Comparison of ENCODE assay signal across 14 cellular contexts in genomic region chr21:31668651-31669491, GRCh38. TPM values are rescaled to one million over a fixed set of nuclear protein-coding genes. Genes with fewer than 3 reads are reported as not detected.
DNase-seq lines count a peak whose midpoint lies in the region; ATAC-seq, FAIRE-seq and TF ChIP-seq lines count a peak whose summit lies in the region.
"Had no signal": no experiment of that assay in that cellular context is flagged by ENCODE, and none has a peak within 500 bp of the region (broad histone marks: within the 10 kb centered on the region; RNA-seq: fewer than 3 reads in every experiment).

No MANE protein-coding gene starts in this region.

- H3K27ac ChIP-seq in HUES48 (ENCODE audit: low read depth, low read length) = peak overlapping the region; percentile 60
- H3K27ac ChIP-seq: upper lobe of right lung had no signal

- no peak for DNase-seq in natural killer cell treated with Interleukin-12 subunit alpha and Interleukin-12 subunit beta and Interleukin-15 and Interleukin-18, amount 100 ng/mL, for 72 hours (ENCODE audit: low spot score)
- no peak for DNase-seq in natural killer cell
- peak; percentile 50 for DNase-seq in bronchial epithelial cell (ENCODE audit: low read depth)
- DNase-seq in erythroblast (lab: John Stamatoyannopoulos, UW) = no peak
- no peak for DNase-seq in NCI-H69 (lab: John Stamatoyannopoulos, UW)
- no peak for DNase-seq in AML-193 (lab: John Stamatoyannopoulos, UW)
- DNase-seq in superior temporal gyrus (ENCODE audit: extremely low spot score) = no peak
- DNase-seq: mesendoderm, NCI-H1417 treated with DMSO at 0.1 percent for 48 hours, upper lobe of right lung had no signal

- TF ChIP-seq POLR2A in erythroblast (IDR thresholded peaks at IDR 0.05; ENCODE audit: low read length) = no peak

- peaks cover 47% of the 10 kb centered on the region in 2 donors for H3K4me1 Mint-ChIP-seq in natural killer cell treated with Interleukin-12 subunit alpha and Interleukin-12 subunit beta and Interleukin-15 and Interleukin-18, amount 100 ng/mL, for 72 hours (ENCODE audit: low read depth in 2 of 2)
- peaks cover 23 to 26% of the 10 kb centered on the region in 2 donors for H3K4me1 Mint-ChIP-seq in natural killer cell

- H3K27ac Mint-ChIP-seq in natural killer cell treated with Interleukin-12 subunit alpha and Interleukin-12 subunit beta and Interleukin-15 and Interleukin-18, amount 100 ng/mL, for 72 hours = peak overlapping the region; percentile 83 to 86
- H3K27ac Mint-ChIP-seq in natural killer cell = peak overlapping the region in 1 of 2 donors; percentile 62

- peak overlapping the region; percentile 64 for H3K4me3 Mint-ChIP-seq in natural killer cell treated with Interleukin-12 subunit alpha and Interleukin-12 subunit beta and Interleukin-15 and Interleukin-18, amount 100 ng/mL, for 72 hours
- no peak overlapping the region for H3K4me3 Mint-ChIP-seq in natural killer cell
- H3K4me3 Mint-ChIP-seq: brain had no signal

- H3K36me3 ChIP-seq in HUES48 (ENCODE audit: control insufficient read depth, insufficient read depth, low read length) = peaks cover 67% of the 10 kb centered on the region
- H3K36me3 ChIP-seq in bronchial epithelial cell (ENCODE audit: control insufficient read depth, insufficient read depth, low read length) = peaks cover 6% of the 10 kb centered on the region

- H3K9ac ChIP-seq in HUES48 (ENCODE audit: low read depth, low read length) = no peak overlapping the region

- H3K27me3 Mint-ChIP-seq in natural killer cell treated with Interleukin-12 subunit alpha and Interleukin-12 subunit beta and Interleukin-15 and Interleukin-18, amount 100 ng/mL, for 72 hours = no peaks in the 10 kb centered on the region
- no peaks in the 10 kb centered on the region for H3K27me3 Mint-ChIP-seq in natural killer cell (ENCODE audit: low read depth in 2 of 2)
- H3K27me3 Mint-ChIP-seq: brain had no signal

- H3K9me3 Mint-ChIP-seq in natural killer cell treated with Interleukin-12 subunit alpha and Interleukin-12 subunit beta and Interleukin-15 and Interleukin-18, amount 100 ng/mL, for 72 hours = no peaks in the 10 kb centered on the region
- H3K9me3 Mint-ChIP-seq in natural killer cell = no peaks in the 10 kb centered on the region
- H3K9me3 Mint-ChIP-seq: brain had no signal

- TF ChIP-seq CTCF in natural killer cell (IDR thresholded peaks at IDR 0.05) (no peak), bronchial epithelial cell (IDR thresholded peaks at IDR 0.05; ENCODE audit: insufficient read depth, low read length, severe bottlenecking) (no peak)

- no peak for FAIRE-seq in bronchial epithelial cell (lab: Jason Lieb, UNC)

- intact Hi-C loops in natural killer cell (cut with micrococcal nuclease) = no loop called here

- H3K27me3 ChIP-seq in HUES48 (ENCODE audit: control insufficient read depth, insufficient read depth, low read length) (no peaks in the 10 kb centered on the region), bronchial epithelial cell (ENCODE audit: control insufficient read depth, insufficient read depth, low read length) (no peaks in the 10 kb centered on the region)
- H3K27me3 ChIP-seq: BLaER1 treated with 17β-estradiol and CSF1 and Interleukin-3, amounts not matched to agents 10 nM and 100 nM; upper lobe of right lung had no signal

- peaks cover 46% of the 10 kb centered on the region for H3K36me3 Mint-ChIP-seq in natural killer cell treated with Interleukin-12 subunit alpha and Interleukin-12 subunit beta and Interleukin-15 and Interleukin-18, amount 100 ng/mL, for 72 hours
- peaks cover 12% of the 10 kb centered on the region for H3K36me3 Mint-ChIP-seq in natural killer cell

- H3K4me3 ChIP-seq in HUES48 (ENCODE audit: low read depth, low read length) = no peak overlapping the region
- H3K4me3 ChIP-seq in bronchial epithelial cell (ENCODE audit: low read depth, low read length) = no peak overlapping the region
- H3K4me3 ChIP-seq: BLaER1 treated with 17β-estradiol and CSF1 and Interleukin-3, amounts not matched to agents 10 nM and 100 nM; upper lobe of right lung had no signal

- peaks cover 28% of the 10 kb centered on the region for H3K4me1 ChIP-seq in HUES48 (ENCODE audit: control insufficient read depth, insufficient read depth, low read length)
- H3K4me1 ChIP-seq: upper lobe of right lung had no signal

- no peaks in the 10 kb centered on the region for H3K9me3 ChIP-seq in HUES48 (ENCODE audit: control insufficient read depth, insufficient read depth, low read length)
- H3K9me3 ChIP-seq: BLaER1 treated with 17β-estradiol and CSF1 and Interleukin-3, amounts not matched to agents 10 nM and 100 nM; upper lobe of right lung had no signal

- ATAC-seq in natural killer cell treated with Interleukin-12 subunit alpha and Interleukin-12 subunit beta and Interleukin-15 and Interleukin-18, amount 100 ng/mL, for 72 hours = peak; percentile 45 to 47
- ATAC-seq in natural killer cell = no peak
- ATAC-seq: HCT116, upper lobe of right lung had no signal

RNA-seq across cellular contexts. Expression of gene SOD1, which starts 9.4 kb away (rescaled TPM):
- total RNA-seq in natural killer cell treated with Interleukin-12 subunit alpha and Interleukin-12 subunit beta and Interleukin-15 and Interleukin-18, amount 100 ng/mL, for 72 hours = 100 to 1,000 TPM; 209 to 228 TPM
- total RNA-seq in natural killer cell (10 to 100 TPM; 57.9 to 75.7 (median 64.8) TPM), bronchial epithelial cell (116 and 154 TPM in 2 replicates)

Comparison
In these comparisons a context has a peak if more than half of its experiments do, and no peak if none do; other contexts are left out.
1. ATAC-seq: peak in natural killer cell treated with Interleukin-12 subunit alpha and Interleukin-12 subunit beta and Interleukin-15 and Interleukin-18, amount 100 ng/mL, for 72 hours (2 of 2); none in natural killer cell (0 of 3).